19 cellular contexts compared by ENCODE assay signal in the genomic region with DNA sequence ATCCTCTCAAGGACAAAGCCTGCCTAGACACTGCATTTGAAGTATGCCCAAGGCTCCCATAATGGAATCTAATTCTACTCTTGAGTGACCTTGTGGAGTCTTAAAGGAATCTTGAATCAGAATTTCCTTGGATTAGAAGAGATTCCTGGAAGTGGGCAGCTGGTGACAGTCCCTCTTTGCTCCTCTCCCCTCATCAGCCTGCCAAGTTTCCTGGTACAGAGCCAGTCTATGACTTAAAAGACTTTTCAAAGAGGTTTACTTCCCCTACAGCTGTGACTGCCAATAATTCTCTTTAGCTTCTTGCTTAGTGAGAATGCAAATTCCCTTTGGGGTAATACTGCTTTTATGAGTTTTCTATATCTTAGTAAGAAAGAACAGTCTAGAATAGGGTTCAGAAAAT.
"Had no signal": no experiment of that assay in that cellular context is flagged by ENCODE, and none has a peak within 500 bp of the region (broad histone marks: within the 10 kb centered on the region; RNA-seq: fewer than 3 reads in every experiment).

No MANE protein-coding gene starts in this region.

- H3K27me3 ChIP-seq: brain microvascular endothelial cell, esophagus squamous epithelium, sigmoid colon, tibial artery, vagina had no signal

- H3K36me3 Mint-ChIP-seq: activated naive CD8-positive, alpha-beta T cell treated with anti-CD3 and anti-CD28 coated beads for 36 hours; memory B cell; stimulated activated effector memory CD8-positive, alpha-beta T cell treated with anti-CD3 and anti-CD28 coated beads, Interleukin-12 subunit alpha, Interleukin-12 subunit beta, amount 100 ng/mL, for 72 hours had no signal

- H3K4me1 ChIP-seq: esophagus squamous epithelium, sigmoid colon, tibial artery, vagina had no signal

- H3K27ac Mint-ChIP-seq: activated naive CD8-positive, alpha-beta T cell treated with anti-CD3 and anti-CD28 coated beads for 36 hours; memory B cell; stimulated activated effector memory CD8-positive, alpha-beta T cell treated with anti-CD3 and anti-CD28 coated beads, Interleukin-12 subunit alpha, Interleukin-12 subunit beta, amount 100 ng/mL, for 72 hours had no signal

- H3K36me3 ChIP-seq: brain microvascular endothelial cell, esophagus squamous epithelium, sigmoid colon, tibial artery, vagina had no signal

- H3K9me3 Mint-ChIP-seq: activated naive CD8-positive, alpha-beta T cell treated with anti-CD3 and anti-CD28 coated beads for 36 hours; memory B cell; neural crest cell had no signal

- H3K27ac ChIP-seq: brain microvascular endothelial cell, esophagus squamous epithelium, sigmoid colon, tibial artery, vagina had no signal

- ATAC-seq: activated CD4-positive, CD25-positive, alpha-beta regulatory T cell treated with anti-CD3 and anti-CD28 coated beads, Interleukin-2, amount 50 U/mL, for 24 hours; left lobe of liver; stimulated activated effector memory CD8-positive, alpha-beta T cell treated with anti-CD3 and anti-CD28 coated beads, Interleukin-12 subunit alpha, Interleukin-12 subunit beta, amount 100 ng/mL, for 72 hours had no signal

- H3K4me1 Mint-ChIP-seq: activated naive CD8-positive, alpha-beta T cell treated with anti-CD3 and anti-CD28 coated beads for 36 hours; memory B cell; neural crest cell; stimulated activated effector memory CD8-positive, alpha-beta T cell treated with anti-CD3 and anti-CD28 coated beads, Interleukin-12 subunit alpha, Interleukin-12 subunit beta, amount 100 ng/mL, for 72 hours had no signal

- H3K27me3 Mint-ChIP-seq: memory B cell had no signal

- DNase-seq: activated CD4-positive, alpha-beta T cell treated with anti-CD3 and anti-CD28 coated beads, Interleukin-2, amount 50 U/mL, for 1 hour; activated CD8-positive, alpha-beta memory T cell treated with anti-CD3 and anti-CD28 coated beads for 24 hours; activated gamma-delta T cell treated with Interleukin-2 at 50 U/mL for 16 hours; activated naive CD8-positive, alpha-beta T cell treated with anti-CD3 and anti-CD28 coated beads for 36 hours; amygdala; brain microvascular endothelial cell; effector CD8-positive, alpha-beta T cell; esophagus squamous epithelium; hippocampal formation; sigmoid colon; stimulated activated CD4-positive, alpha-beta T cell treated with anti-CD3 and anti-CD28 coated beads, Interleukin-2, amount 100 ng/mL, for 24 hours; T-helper 9 cell; tibial artery had no signal

- H3K4me3 ChIP-seq: esophagus squamous epithelium, sigmoid colon, tibial artery, vagina had no signal

- H3K4me3 Mint-ChIP-seq: activated naive CD8-positive, alpha-beta T cell treated with anti-CD3 and anti-CD28 coated beads for 36 hours; memory B cell; neural crest cell; stimulated activated effector memory CD8-positive, alpha-beta T cell treated with anti-CD3 and anti-CD28 coated beads, Interleukin-12 subunit alpha, Interleukin-12 subunit beta, amount 100 ng/mL, for 72 hours had no signal

- H3K9me3 ChIP-seq: esophagus squamous epithelium, sigmoid colon, tibial artery, vagina had no signal
